1 cellular context compared by ENCODE assay signal in the genomic region with DNA sequence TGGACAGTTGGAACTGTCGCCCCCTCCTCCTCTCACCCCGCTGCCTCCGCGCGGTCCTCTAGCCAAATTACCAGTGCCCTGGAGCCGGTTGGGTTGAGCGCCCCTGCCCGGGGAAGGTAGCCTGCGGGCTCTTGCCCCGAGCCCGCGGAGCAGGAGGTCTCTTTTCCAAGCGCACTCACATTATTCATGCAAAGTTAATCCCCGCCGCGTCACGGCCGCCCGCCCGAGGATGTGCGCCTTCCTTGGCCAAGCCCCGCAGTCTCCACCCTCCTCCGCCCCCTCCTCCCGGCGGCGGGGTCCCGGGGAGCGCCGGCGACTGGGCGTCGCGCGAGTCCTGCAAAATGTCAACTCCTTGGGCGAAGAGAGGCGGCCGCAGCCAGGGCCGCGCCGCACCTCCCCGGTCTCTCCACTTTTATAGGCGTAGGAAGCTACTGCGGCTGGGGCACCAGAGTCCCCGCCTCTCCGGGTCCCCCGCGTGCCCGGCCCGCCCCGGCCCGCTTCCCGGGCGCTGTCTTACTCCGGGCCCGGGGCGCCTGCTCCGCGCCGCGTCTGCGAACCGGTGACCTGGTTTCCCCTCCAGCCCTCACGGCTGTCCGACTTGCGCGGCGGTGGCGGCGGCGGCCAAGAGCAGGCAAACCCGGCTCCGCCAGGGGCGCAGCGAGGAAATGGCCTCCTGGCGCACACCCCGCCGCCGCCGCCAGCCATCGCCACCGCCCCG.
TF ChIP-seq lines count a peak whose summit lies in the region.

A gene (minus strand): TSS at position 235 of the 718 bp plus-strand sequence.

TF ChIP-seq in K562, 482 proteins besides CTCF, POLR2A, EP300 and RAD21 (continued from another document and continues in another):
- TF ChIP-seq POLR2AphosphoS5 (IDR thresholded peaks at IDR 0.05; ENCODE audit: control insufficient read depth, insufficient read depth, low read depth, low read length) (no peak), RBM14 (IDR thresholded peaks at IDR 0.05; ENCODE audit: borderline replicate concordance, insufficient read depth, low read depth, low read length) (0 out of 2 replicates have a peak, but pooled peaks have one; percentile 12), PHB (CRISPR knock-in tag; IDR thresholded peaks at IDR 0.05) (no peak), DPF2 (IDR thresholded peaks at IDR 0.05) (no peak; the same call in 1 of the 2 replicates), TCF7 (IDR thresholded peaks at IDR 0.05; ENCODE audit: borderline replicate concordance) (no peak), SMAD2 (IDR thresholded peaks at IDR 0.05; ENCODE audit: low read depth, low read length) (no peak), SMARCC2 (IDR thresholded peaks at IDR 0.05; ENCODE audit: low read depth) (no peak), YY1 (IDR thresholded peaks at IDR 0.05; ENCODE audit: borderline replicate concordance in 1 of 3, control insufficient read depth in 1 of 3, extremely low read depth in 1 of 3, insufficient read depth in 3 of 3, insufficient read length in 1 of 3, insufficient replicate concordance in 2 of 3, low read depth in 1 of 3, low read length in 2 of 3) (peak in 2 of 3 experiments; percentile 68 to 78), BDP1 (IDR thresholded peaks at IDR 0.05; ENCODE audit: insufficient read depth, insufficient read length) (no peak), HDAC3 (IDR thresholded peaks at IDR 0.05; ENCODE audit: borderline replicate concordance, partially characterized antibody) (no peak), ZEB2 (IDR thresholded peaks at IDR 0.05) (0 out of 2 replicates have a peak, but pooled peaks have one; percentile 2), NFRKB (IDR thresholded peaks at IDR 0.05; ENCODE audit: low read depth) (no peak), MCM5 (IDR thresholded peaks at IDR 0.05; ENCODE audit: low read depth) (no peak), HDAC1 (IDR thresholded peaks at IDR 0.05) (no peak), NFE2L1 (tag; IDR thresholded peaks at IDR 0.05; ENCODE audit: borderline replicate concordance, low read depth) (no peak), CAMTA2 (CRISPR knock-in tag; conservative IDR thresholded peaks at IDR 0.05) (no peak), ZKSCAN8 (CRISPR knock-in tag; IDR thresholded peaks at IDR 0.05) (no peak), GABPA (tag; conservative IDR thresholded peaks at IDR 0.05; ENCODE audit: low read depth) (no peak; the same call in 1 of the 2 replicates), KLF6 (CRISPR knock-in tag; IDR thresholded peaks at IDR 0.05; ENCODE audit: borderline replicate concordance) (no peak), ZNF311 (CRISPR knock-in tag; IDR thresholded peaks at IDR 0.05) (no peak)
- TF ChIP-seq, protein P1, sequence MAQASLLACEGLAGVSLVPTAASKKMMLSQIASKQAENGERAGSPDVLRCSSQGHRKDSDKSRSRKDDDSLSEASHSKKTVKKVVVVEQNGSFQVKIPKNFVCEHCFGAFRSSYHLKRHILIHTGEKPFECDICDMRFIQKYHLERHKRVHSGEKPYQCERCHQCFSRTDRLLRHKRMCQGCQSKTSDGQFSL (CRISPR knock-in tag; IDR thresholded peaks at IDR 0.05) = peak; percentile 22; the same call in 1 of the 2 replicates
- TF ChIP-seq, protein P1 (tag; IDR thresholded peaks at IDR 0.05) = no peak
- TF ChIP-seq, protein P2, sequence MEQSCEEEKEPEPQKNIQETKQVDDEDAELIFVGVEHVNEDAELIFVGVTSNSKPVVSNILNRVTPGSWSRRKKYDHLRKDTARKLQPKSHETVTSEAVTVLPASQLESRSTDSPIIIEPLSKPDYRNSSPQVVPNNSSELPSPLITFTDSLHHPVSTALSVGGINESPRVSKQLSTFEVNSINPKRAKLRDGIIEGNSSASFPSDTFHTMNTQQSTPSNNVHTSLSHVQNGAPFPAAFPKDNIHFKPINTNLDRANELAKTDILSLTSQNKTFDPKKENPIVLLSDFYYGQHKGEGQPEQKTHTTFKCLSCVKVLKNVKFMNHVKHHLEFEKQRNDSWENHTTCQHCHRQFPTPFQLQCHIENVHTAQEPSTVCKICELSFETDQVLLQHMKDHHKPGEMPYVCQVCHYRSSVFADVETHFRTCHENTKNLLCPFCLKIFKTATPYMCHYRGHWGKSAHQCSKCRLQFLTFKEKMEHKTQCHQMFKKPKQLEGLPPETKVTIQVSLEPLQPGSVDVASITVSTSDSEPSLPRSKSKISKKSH (CRISPR knock-in tag; IDR thresholded peaks at IDR 0.05) = no peak
- TF ChIP-seq, protein P3, sequence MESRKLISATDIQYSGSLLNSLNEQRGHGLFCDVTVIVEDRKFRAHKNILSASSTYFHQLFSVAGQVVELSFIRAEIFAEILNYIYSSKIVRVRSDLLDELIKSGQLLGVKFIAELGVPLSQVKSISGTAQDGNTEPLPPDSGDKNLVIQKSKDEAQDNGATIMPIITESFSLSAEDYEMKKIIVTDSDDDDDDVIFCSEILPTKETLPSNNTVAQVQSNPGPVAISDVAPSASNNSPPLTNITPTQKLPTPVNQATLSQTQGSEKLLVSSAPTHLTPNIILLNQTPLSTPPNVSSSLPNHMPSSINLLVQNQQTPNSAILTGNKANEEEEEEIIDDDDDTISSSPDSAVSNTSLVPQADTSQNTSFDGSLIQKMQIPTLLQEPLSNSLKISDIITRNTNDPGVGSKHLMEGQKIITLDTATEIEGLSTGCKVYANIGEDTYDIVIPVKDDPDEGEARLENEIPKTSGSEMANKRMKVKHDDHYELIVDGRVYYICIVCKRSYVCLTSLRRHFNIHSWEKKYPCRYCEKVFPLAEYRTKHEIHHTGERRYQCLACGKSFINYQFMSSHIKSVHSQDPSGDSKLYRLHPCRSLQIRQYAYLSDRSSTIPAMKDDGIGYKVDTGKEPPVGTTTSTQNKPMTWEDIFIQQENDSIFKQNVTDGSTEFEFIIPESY (CRISPR knock-in tag; IDR thresholded peaks at IDR 0.05) = peak; percentile 7; the same call in 1 of the 2 replicates
- TF ChIP-seq, protein P4, sequence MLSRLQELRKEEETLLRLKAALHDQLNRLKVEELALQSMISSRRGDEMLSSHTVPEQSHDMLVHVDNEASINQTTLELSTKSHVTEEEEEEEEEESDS (CRISPR knock-in tag; IDR thresholded peaks at IDR 0.05) = no peak
- TF ChIP-seq, protein P5, sequence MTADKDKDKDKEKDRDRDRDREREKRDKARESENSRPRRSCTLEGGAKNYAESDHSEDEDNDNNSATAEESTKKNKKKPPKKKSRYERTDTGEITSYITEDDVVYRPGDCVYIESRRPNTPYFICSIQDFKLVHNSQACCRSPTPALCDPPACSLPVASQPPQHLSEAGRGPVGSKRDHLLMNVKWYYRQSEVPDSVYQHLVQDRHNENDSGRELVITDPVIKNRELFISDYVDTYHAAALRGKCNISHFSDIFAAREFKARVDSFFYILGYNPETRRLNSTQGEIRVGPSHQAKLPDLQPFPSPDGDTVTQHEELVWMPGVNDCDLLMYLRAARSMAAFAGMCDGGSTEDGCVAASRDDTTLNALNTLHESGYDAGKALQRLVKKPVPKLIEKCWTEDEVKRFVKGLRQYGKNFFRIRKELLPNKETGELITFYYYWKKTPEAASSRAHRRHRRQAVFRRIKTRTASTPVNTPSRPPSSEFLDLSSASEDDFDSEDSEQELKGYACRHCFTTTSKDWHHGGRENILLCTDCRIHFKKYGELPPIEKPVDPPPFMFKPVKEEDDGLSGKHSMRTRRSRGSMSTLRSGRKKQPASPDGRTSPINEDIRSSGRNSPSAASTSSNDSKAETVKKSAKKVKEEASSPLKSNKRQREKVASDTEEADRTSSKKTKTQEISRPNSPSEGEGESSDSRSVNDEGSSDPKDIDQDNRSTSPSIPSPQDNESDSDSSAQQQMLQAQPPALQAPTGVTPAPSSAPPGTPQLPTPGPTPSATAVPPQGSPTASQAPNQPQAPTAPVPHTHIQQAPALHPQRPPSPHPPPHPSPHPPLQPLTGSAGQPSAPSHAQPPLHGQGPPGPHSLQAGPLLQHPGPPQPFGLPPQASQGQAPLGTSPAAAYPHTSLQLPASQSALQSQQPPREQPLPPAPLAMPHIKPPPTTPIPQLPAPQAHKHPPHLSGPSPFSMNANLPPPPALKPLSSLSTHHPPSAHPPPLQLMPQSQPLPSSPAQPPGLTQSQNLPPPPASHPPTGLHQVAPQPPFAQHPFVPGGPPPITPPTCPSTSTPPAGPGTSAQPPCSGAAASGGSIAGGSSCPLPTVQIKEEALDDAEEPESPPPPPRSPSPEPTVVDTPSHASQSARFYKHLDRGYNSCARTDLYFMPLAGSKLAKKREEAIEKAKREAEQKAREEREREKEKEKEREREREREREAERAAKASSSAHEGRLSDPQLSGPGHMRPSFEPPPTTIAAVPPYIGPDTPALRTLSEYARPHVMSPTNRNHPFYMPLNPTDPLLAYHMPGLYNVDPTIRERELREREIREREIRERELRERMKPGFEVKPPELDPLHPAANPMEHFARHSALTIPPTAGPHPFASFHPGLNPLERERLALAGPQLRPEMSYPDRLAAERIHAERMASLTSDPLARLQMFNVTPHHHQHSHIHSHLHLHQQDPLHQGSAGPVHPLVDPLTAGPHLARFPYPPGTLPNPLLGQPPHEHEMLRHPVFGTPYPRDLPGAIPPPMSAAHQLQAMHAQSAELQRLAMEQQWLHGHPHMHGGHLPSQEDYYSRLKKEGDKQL (CRISPR knock-in tag; IDR thresholded peaks at IDR 0.05; ENCODE audit: borderline replicate concordance) = peak; percentile 83; the same call in 1 of the 2 replicates
- TF ChIP-seq, protein P6, sequence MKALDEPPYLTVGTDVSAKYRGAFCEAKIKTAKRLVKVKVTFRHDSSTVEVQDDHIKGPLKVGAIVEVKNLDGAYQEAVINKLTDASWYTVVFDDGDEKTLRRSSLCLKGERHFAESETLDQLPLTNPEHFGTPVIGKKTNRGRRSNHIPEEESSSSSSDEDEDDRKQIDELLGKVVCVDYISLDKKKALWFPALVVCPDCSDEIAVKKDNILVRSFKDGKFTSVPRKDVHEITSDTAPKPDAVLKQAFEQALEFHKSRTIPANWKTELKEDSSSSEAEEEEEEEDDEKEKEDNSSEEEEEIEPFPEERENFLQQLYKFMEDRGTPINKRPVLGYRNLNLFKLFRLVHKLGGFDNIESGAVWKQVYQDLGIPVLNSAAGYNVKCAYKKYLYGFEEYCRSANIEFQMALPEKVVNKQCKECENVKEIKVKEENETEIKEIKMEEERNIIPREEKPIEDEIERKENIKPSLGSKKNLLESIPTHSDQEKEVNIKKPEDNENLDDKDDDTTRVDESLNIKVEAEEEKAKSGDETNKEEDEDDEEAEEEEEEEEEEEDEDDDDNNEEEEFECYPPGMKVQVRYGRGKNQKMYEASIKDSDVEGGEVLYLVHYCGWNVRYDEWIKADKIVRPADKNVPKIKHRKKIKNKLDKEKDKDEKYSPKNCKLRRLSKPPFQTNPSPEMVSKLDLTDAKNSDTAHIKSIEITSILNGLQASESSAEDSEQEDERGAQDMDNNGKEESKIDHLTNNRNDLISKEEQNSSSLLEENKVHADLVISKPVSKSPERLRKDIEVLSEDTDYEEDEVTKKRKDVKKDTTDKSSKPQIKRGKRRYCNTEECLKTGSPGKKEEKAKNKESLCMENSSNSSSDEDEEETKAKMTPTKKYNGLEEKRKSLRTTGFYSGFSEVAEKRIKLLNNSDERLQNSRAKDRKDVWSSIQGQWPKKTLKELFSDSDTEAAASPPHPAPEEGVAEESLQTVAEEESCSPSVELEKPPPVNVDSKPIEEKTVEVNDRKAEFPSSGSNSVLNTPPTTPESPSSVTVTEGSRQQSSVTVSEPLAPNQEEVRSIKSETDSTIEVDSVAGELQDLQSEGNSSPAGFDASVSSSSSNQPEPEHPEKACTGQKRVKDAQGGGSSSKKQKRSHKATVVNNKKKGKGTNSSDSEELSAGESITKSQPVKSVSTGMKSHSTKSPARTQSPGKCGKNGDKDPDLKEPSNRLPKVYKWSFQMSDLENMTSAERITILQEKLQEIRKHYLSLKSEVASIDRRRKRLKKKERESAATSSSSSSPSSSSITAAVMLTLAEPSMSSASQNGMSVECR (CRISPR knock-in tag; IDR thresholded peaks at IDR 0.05) = 0 out of 2 replicates have a peak, but pooled peaks have one; percentile 50
- TF ChIP-seq, protein P7, sequence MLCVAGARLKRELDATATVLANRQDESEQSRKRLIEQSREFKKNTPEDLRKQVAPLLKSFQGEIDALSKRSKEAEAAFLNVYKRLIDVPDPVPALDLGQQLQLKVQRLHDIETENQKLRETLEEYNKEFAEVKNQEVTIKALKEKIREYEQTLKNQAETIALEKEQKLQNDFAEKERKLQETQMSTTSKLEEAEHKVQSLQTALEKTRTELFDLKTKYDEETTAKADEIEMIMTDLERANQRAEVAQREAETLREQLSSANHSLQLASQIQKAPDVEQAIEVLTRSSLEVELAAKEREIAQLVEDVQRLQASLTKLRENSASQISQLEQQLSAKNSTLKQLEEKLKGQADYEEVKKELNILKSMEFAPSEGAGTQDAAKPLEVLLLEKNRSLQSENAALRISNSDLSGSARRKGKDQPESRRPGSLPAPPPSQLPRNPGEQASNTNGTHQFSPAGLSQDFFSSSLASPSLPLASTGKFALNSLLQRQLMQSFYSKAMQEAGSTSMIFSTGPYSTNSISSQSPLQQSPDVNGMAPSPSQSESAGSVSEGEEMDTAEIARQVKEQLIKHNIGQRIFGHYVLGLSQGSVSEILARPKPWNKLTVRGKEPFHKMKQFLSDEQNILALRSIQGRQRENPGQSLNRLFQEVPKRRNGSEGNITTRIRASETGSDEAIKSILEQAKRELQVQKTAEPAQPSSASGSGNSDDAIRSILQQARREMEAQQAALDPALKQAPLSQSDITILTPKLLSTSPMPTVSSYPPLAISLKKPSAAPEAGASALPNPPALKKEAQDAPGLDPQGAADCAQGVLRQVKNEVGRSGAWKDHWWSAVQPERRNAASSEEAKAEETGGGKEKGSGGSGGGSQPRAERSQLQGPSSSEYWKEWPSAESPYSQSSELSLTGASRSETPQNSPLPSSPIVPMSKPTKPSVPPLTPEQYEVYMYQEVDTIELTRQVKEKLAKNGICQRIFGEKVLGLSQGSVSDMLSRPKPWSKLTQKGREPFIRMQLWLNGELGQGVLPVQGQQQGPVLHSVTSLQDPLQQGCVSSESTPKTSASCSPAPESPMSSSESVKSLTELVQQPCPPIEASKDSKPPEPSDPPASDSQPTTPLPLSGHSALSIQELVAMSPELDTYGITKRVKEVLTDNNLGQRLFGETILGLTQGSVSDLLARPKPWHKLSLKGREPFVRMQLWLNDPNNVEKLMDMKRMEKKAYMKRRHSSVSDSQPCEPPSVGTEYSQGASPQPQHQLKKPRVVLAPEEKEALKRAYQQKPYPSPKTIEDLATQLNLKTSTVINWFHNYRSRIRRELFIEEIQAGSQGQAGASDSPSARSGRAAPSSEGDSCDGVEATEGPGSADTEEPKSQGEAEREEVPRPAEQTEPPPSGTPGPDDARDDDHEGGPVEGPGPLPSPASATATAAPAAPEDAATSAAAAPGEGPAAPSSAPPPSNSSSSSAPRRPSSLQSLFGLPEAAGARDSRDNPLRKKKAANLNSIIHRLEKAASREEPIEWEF (CRISPR knock-in tag; IDR thresholded peaks at IDR 0.05) = no peak
- TF ChIP-seq, protein P8, sequence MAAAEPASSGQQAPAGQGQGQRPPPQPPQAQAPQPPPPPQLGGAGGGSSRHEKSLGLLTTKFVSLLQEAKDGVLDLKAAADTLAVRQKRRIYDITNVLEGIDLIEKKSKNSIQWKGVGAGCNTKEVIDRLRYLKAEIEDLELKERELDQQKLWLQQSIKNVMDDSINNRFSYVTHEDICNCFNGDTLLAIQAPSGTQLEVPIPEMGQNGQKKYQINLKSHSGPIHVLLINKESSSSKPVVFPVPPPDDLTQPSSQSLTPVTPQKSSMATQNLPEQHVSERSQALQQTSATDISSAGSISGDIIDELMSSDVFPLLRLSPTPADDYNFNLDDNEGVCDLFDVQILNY (CRISPR knock-in tag; IDR thresholded peaks at IDR 0.05) = no peak
